Comparison of ENCODE assay signal across 25 cellular contexts in genomic region chr12:111160350-111161142, GRCh38.
DNase-seq lines count a peak whose midpoint lies in the region; ATAC-seq and TF ChIP-seq lines count a peak whose summit lies in the region.
"Had no signal": no experiment of that assay in that cellular context is flagged by ENCODE, and none has a peak within 500 bp of the region (broad histone marks: within the 10 kb centered on the region; RNA-seq: fewer than 3 reads in every experiment).

No MANE protein-coding gene starts in this region.

- H3K4me3 ChIP-seq in upper lobe of right lung, result no peak overlapping the region
- H3K4me3 ChIP-seq in ascending aorta, result no peak overlapping the region
- H3K4me3 ChIP-seq: heart left ventricle, skin epidermis, testis had no signal

- no peaks in the 10 kb centered on the region for H3K9me3 Mint-ChIP-seq in activated naive CD4-positive, alpha-beta T cell treated with anti-CD3 and anti-CD28 coated beads, Interleukin-2, amount 10 ng/mL, durations not matched to agents 7 days and 5 days
- H3K9me3 Mint-ChIP-seq: activated CD4-positive, alpha-beta memory T cell treated with anti-CD3 and anti-CD28 coated beads, Interleukin-2, amount 10 ng/mL, durations not matched to agents 7 days and 5 days; CD4-positive, alpha-beta T cell; mesothelial cell of epicardium; stimulated activated effector memory CD8-positive, alpha-beta T cell treated with anti-CD3 and anti-CD28 coated beads, Interleukin-12 subunit alpha, Interleukin-12 subunit beta, amount 100 ng/mL, for 72 hours had no signal

- H3K9me3 ChIP-seq in upper lobe of right lung (no peaks in the 10 kb centered on the region), ascending aorta (no peaks in the 10 kb centered on the region)
- H3K9me3 ChIP-seq: heart left ventricle, neutrophil, testis had no signal

- no peaks in the 10 kb centered on the region for H3K4me1 Mint-ChIP-seq in activated naive CD4-positive, alpha-beta T cell treated with anti-CD3 and anti-CD28 coated beads, Interleukin-2, amount 10 ng/mL, durations not matched to agents 7 days and 5 days
- H3K4me1 Mint-ChIP-seq: activated CD4-positive, alpha-beta memory T cell treated with anti-CD3 and anti-CD28 coated beads, Interleukin-2, amount 10 ng/mL, durations not matched to agents 7 days and 5 days; stimulated activated effector memory CD8-positive, alpha-beta T cell treated with anti-CD3 and anti-CD28 coated beads, Interleukin-12 subunit alpha, Interleukin-12 subunit beta, amount 100 ng/mL, for 72 hours had no signal

- CTCF ChIA-PET in activated naive CD4-positive, alpha-beta T cell treated with anti-CD3 and anti-CD28 coated beads, Interleukin-2, amount 10 ng/mL, durations not matched to agents 7 days and 5 days (lab: Charles Lee), result no interaction called here

- peaks cover 12% of the 10 kb centered on the region for H3K27me3 Mint-ChIP-seq in activated naive CD4-positive, alpha-beta T cell treated with anti-CD3 and anti-CD28 coated beads, Interleukin-2, amount 10 ng/mL, durations not matched to agents 7 days and 5 days

- TF ChIP-seq CTCF in upper lobe of right lung (IDR thresholded peaks at IDR 0.05) (no peak), ascending aorta (IDR thresholded peaks at IDR 0.05) (no peak)

- H3K27ac Mint-ChIP-seq in activated naive CD4-positive, alpha-beta T cell treated with anti-CD3 and anti-CD28 coated beads, Interleukin-2, amount 10 ng/mL, durations not matched to agents 7 days and 5 days, result no peak overlapping the region
- H3K27ac Mint-ChIP-seq: activated CD4-positive, alpha-beta memory T cell treated with anti-CD3 and anti-CD28 coated beads, Interleukin-2, amount 10 ng/mL, durations not matched to agents 7 days and 5 days; CD4-positive, alpha-beta T cell; mesothelial cell of epicardium; stimulated activated effector memory CD8-positive, alpha-beta T cell treated with anti-CD3 and anti-CD28 coated beads, Interleukin-12 subunit alpha, Interleukin-12 subunit beta, amount 100 ng/mL, for 72 hours had no signal

- H3K27ac ChIP-seq in upper lobe of right lung (no peak overlapping the region), ascending aorta (no peak overlapping the region)
- H3K27ac ChIP-seq: heart left ventricle, KMS-11, neutrophil, skin epidermis, testis had no signal

- H3K27me3 ChIP-seq in upper lobe of right lung (peaks cover 7% of the 10 kb centered on the region), ascending aorta (no peaks in the 10 kb centered on the region)
- H3K27me3 ChIP-seq: neutrophil, testis had no signal

- DNase-seq in LHCN-M2 (ENCODE audit: low read depth) (peak; percentile 24), NCI-H82 treated with DMSO at 0.1 percent for 48 hours (lab: John Stamatoyannopoulos, UW; ENCODE audit: unreplicated experiment) (peak; percentile 71), left kidney (ENCODE audit: low read depth, low spot score) (peak; percentile 58), upper lobe of right lung (no peak), amygdala (lab: John Stamatoyannopoulos, UW) (no peak), ascending aorta (ENCODE audit: low spot score in 2 of 2) (no peak)
- DNase-seq in activated naive CD4-positive, alpha-beta T cell treated with anti-CD3 and anti-CD28 coated beads, Interleukin-2, amount 10 ng/mL, durations not matched to agents 7 days and 5 days, result no peak
- DNase-seq: activated CD4-positive, alpha-beta memory T cell treated with anti-CD3 and anti-CD28 coated beads, Interleukin-2, amount 10 ng/mL, durations not matched to agents 7 days and 5 days; activated CD4-positive, CD25-positive, alpha-beta regulatory T cell; activated gamma-delta T cell treated with Interleukin-2 at 50 U/mL for 16 hours; CD4-positive, alpha-beta T cell; dermis blood vessel endothelial cell; DMS153; heart left ventricle; MV-4-11; NCI-H2029; NCI-H510A; stimulated activated CD4-positive, alpha-beta T cell treated with anti-CD3 and anti-CD28 coated beads, Interleukin-1b, Interleukin-23, amount 100 ng/mL, for 48 hours; testis had no signal

- no peaks in the 10 kb centered on the region for H3K36me3 Mint-ChIP-seq in activated naive CD4-positive, alpha-beta T cell treated with anti-CD3 and anti-CD28 coated beads, Interleukin-2, amount 10 ng/mL, durations not matched to agents 7 days and 5 days
- H3K36me3 Mint-ChIP-seq: stimulated activated effector memory CD8-positive, alpha-beta T cell treated with anti-CD3 and anti-CD28 coated beads, Interleukin-12 subunit alpha, Interleukin-12 subunit beta, amount 100 ng/mL, for 72 hours had no signal

- peak; percentile 16 for ATAC-seq in upper lobe of right lung
- ATAC-seq: left lobe of liver had no signal

- H3K36me3 ChIP-seq in upper lobe of right lung, result no peaks in the 10 kb centered on the region
- no peaks in the 10 kb centered on the region for H3K36me3 ChIP-seq in ascending aorta
- H3K36me3 ChIP-seq: heart left ventricle, neutrophil had no signal

- intact Hi-C loops in upper lobe of right lung (cut with DNase I) (no loop called here), ascending aorta (cut with DNase I) (no loop called here)

- no peak overlapping the region for H3K4me3 Mint-ChIP-seq in activated naive CD4-positive, alpha-beta T cell treated with anti-CD3 and anti-CD28 coated beads, Interleukin-2, amount 10 ng/mL, durations not matched to agents 7 days and 5 days
- H3K4me3 Mint-ChIP-seq: activated CD4-positive, alpha-beta memory T cell treated with anti-CD3 and anti-CD28 coated beads, Interleukin-2, amount 10 ng/mL, durations not matched to agents 7 days and 5 days; CD4-positive, alpha-beta T cell; mesothelial cell of epicardium; stimulated activated effector memory CD8-positive, alpha-beta T cell treated with anti-CD3 and anti-CD28 coated beads, Interleukin-12 subunit alpha, Interleukin-12 subunit beta, amount 100 ng/mL, for 72 hours had no signal

- no peaks in the 10 kb centered on the region for H3K4me1 ChIP-seq in upper lobe of right lung
- no peaks in the 10 kb centered on the region for H3K4me1 ChIP-seq in ascending aorta

Comparison
In these comparisons a context has a peak if more than half of its experiments do, and no peak if none do; other contexts are left out.
1. DNase-seq: peak in LHCN-M2 (single experiment), NCI-H82 treated with DMSO at 0.1 percent for 48 hours (single experiment) and left kidney (single experiment); none in upper lobe of right lung (single experiment), amygdala (0 of 56), ascending aorta (0 of 2) and activated naive CD4-positive, alpha-beta T cell treated with anti-CD3 and anti-CD28 coated beads, Interleukin-2, amount 10 ng/mL, durations not matched to agents 7 days and 5 days (single experiment).